1 cellular context compared by ENCODE assay signal in genomic region chr2:170716851-170717598, GRCh38.
A peak's percentile ranks its signal among the peaks of the same experiment; 100 is the strongest.
TF ChIP-seq lines count a peak whose summit lies in the region.

No MANE protein-coding gene starts in this region.

TF ChIP-seq in HepG2, 621 proteins besides CTCF, POLR2A, EP300 and RAD21 (continued from another document and continues in another):
- TF ChIP-seq ELF4 (CRISPR knock-in tag; IDR thresholded peaks at IDR 0.05; ENCODE audit: borderline replicate concordance): no peak
- TF ChIP-seq FOXK2 (IDR thresholded peaks at IDR 0.05): no peak
- TF ChIP-seq, protein P1, sequence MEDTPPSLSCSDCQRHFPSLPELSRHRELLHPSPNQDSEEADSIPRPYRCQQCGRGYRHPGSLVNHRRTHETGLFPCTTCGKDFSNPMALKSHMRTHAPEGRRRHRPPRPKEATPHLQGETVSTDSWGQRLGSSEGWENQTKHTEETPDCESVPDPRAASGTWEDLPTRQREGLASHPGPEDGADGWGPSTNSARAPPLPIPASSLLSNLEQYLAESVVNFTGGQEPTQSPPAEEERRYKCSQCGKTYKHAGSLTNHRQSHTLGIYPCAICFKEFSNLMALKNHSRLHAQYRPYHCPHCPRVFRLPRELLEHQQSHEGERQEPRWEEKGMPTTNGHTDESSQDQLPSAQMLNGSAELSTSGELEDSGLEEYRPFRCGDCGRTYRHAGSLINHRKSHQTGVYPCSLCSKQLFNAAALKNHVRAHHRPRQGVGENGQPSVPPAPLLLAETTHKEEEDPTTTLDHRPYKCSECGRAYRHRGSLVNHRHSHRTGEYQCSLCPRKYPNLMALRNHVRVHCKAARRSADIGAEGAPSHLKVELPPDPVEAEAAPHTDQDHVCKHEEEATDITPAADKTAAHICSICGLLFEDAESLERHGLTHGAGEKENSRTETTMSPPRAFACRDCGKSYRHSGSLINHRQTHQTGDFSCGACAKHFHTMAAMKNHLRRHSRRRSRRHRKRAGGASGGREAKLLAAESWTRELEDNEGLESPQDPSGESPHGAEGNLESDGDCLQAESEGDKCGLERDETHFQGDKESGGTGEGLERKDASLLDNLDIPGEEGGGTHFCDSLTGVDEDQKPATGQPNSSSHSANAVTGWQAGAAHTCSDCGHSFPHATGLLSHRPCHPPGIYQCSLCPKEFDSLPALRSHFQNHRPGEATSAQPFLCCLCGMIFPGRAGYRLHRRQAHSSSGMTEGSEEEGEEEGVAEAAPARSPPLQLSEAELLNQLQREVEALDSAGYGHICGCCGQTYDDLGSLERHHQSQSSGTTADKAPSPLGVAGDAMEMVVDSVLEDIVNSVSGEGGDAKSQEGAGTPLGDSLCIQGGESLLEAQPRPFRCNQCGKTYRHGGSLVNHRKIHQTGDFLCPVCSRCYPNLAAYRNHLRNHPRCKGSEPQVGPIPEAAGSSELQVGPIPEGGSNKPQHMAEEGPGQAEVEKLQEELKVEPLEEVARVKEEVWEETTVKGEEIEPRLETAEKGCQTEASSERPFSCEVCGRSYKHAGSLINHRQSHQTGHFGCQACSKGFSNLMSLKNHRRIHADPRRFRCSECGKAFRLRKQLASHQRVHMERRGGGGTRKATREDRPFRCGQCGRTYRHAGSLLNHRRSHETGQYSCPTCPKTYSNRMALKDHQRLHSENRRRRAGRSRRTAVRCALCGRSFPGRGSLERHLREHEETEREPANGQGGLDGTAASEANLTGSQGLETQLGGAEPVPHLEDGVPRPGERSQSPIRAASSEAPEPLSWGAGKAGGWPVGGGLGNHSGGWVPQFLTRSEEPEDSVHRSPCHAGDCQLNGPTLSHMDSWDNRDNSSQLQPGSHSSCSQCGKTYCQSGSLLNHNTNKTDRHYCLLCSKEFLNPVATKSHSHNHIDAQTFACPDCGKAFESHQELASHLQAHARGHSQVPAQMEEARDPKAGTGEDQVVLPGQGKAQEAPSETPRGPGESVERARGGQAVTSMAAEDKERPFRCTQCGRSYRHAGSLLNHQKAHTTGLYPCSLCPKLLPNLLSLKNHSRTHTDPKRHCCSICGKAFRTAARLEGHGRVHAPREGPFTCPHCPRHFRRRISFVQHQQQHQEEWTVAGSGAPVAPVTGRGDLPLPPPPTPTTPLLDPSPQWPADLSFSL (CRISPR knock-in tag; IDR thresholded peaks at IDR 0.05): no peak
- peak; percentile 29 for TF ChIP-seq JARID2 (CRISPR knock-in tag; IDR thresholded peaks at IDR 0.05; ENCODE audit: insufficient replicate concordance)
- TF ChIP-seq SMAD1 (CRISPR knock-in tag; IDR thresholded peaks at IDR 0.05; ENCODE audit: borderline replicate concordance, low read depth): peak; percentile 89
- no peak; the same call in 1 of the 2 replicates for TF ChIP-seq KDM5A (IDR thresholded peaks at IDR 0.05; ENCODE audit: borderline replicate concordance, low read length)
- peak; percentile 41; the same call in 1 of the 2 replicates for TF ChIP-seq ZZZ3 (CRISPR knock-in tag; IDR thresholded peaks at IDR 0.05; ENCODE audit: borderline replicate concordance)
- TF ChIP-seq, protein P2, sequence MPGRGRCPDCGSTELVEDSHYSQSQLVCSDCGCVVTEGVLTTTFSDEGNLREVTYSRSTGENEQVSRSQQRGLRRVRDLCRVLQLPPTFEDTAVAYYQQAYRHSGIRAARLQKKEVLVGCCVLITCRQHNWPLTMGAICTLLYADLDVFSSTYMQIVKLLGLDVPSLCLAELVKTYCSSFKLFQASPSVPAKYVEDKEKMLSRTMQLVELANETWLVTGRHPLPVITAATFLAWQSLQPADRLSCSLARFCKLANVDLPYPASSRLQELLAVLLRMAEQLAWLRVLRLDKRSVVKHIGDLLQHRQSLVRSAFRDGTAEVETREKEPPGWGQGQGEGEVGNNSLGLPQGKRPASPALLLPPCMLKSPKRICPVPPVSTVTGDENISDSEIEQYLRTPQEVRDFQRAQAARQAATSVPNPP (CRISPR knock-in tag; IDR thresholded peaks at IDR 0.05): peak; percentile 10; the same call in 1 of the 2 replicates
- TF ChIP-seq, protein P3, sequence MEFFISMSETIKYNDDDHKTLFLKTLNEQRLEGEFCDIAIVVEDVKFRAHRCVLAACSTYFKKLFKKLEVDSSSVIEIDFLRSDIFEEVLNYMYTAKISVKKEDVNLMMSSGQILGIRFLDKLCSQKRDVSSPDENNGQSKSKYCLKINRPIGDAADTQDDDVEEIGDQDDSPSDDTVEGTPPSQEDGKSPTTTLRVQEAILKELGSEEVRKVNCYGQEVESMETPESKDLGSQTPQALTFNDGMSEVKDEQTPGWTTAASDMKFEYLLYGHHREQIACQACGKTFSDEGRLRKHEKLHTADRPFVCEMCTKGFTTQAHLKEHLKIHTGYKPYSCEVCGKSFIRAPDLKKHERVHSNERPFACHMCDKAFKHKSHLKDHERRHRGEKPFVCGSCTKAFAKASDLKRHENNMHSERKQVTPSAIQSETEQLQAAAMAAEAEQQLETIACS (CRISPR knock-in tag; IDR thresholded peaks at IDR 0.05): peak; percentile 27; the same call in 1 of the 2 replicates
- TF ChIP-seq ZNF768 (CRISPR knock-in tag; IDR thresholded peaks at IDR 0.05): peak; percentile 81
- no peak for TF ChIP-seq ZHX1 (CRISPR knock-in tag; IDR thresholded peaks at IDR 0.05; ENCODE audit: low read depth)
- TF ChIP-seq ZNF468 (CRISPR knock-in tag; IDR thresholded peaks at IDR 0.05): 0 out of 2 replicates have a peak, but pooled peaks have one; percentile 39
- no peak for TF ChIP-seq NFE2 (CRISPR knock-in tag; IDR thresholded peaks at IDR 0.05)
- no peak; the same call in none of the 2 replicates for TF ChIP-seq ZNF776 (CRISPR knock-in tag; IDR thresholded peaks at IDR 0.05)
- TF ChIP-seq ZNF136 (CRISPR knock-in tag; IDR thresholded peaks at IDR 0.05; ENCODE audit: low read depth): peak; percentile 38; the same call in 1 of the 2 replicates
- peak; percentile 73; the same call in 1 of the 2 replicates for TF ChIP-seq NFKBIZ (CRISPR knock-in tag; IDR thresholded peaks at IDR 0.05)
- no peak for TF ChIP-seq TRIM24 (CRISPR knock-in tag; IDR thresholded peaks at IDR 0.05)
- peak; percentile 82; the same call in 1 of the 2 replicates for TF ChIP-seq ZMAT3 (CRISPR knock-in tag; conservative IDR thresholded peaks at IDR 0.05)
- peak; percentile 95 for TF ChIP-seq ZNF780A (CRISPR knock-in tag; IDR thresholded peaks at IDR 0.05)
- no peak for TF ChIP-seq ZNF564 (CRISPR knock-in tag; IDR thresholded peaks at IDR 0.05)
- TF ChIP-seq NFRKB (IDR thresholded peaks at IDR 0.05): no peak
- TF ChIP-seq, protein P4, sequence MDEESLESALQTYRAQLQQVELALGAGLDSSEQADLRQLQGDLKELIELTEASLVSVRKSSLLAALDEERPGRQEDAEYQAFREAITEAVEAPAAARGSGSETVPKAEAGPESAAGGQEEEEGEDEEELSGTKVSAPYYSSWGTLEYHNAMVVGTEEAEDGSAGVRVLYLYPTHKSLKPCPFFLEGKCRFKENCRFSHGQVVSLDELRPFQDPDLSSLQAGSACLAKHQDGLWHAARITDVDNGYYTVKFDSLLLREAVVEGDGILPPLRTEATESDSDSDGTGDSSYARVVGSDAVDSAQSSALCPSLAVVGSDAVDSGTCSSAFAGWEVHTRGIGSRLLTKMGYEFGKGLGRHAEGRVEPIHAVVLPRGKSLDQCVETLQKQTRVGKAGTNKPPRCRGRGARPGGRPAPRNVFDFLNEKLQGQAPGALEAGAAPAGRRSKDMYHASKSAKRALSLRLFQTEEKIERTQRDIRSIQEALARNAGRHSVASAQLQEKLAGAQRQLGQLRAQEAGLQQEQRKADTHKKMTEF (CRISPR knock-in tag; IDR thresholded peaks at IDR 0.05): peak; percentile 91
- 0 out of 2 replicates have a peak, but pooled peaks have one; percentile 18 for TF ChIP-seq NCOA5 (CRISPR knock-in tag; IDR thresholded peaks at IDR 0.05)
- TF ChIP-seq, protein P5, sequence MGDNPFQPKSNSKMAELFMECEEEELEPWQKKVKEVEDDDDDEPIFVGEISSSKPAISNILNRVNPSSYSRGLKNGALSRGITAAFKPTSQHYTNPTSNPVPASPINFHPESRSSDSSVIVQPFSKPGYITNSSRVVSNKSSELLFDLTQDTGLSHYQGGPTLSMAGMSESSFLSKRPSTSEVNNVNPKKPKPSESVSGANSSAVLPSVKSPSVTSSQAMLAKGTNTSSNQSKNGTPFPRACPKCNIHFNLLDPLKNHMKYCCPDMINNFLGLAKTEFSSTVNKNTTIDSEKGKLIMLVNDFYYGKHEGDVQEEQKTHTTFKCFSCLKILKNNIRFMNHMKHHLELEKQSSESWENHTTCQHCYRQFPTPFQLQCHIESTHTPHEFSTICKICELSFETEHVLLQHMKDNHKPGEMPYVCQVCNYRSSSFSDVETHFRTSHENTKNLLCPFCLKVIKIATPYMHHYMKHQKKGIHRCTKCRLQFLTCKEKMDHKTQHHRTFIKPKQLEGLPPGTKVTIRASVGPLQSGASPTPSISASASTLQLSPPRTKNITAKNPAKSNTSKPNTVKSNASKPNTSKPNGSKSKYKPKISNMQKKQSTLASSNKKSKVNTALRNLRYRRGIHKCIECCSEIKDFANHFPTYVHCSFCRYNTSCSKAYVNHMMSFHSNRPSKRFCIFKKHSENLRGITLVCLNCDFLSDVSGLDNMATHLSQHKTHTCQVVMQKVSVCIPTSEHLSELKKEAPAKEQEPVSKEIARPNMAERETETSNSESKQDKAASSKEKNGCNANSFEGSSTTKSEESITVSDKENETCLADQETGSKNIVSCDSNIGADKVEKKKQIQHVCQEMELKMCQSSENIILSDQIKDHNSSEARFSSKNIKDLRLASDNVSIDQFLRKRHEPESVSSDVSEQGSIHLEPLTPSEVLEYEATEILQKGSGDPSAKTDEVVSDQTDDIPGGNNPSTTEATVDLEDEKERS (CRISPR knock-in tag; IDR thresholded peaks at IDR 0.05): peak; percentile 82; the same call in 1 of the 2 replicates
- TF ChIP-seq HCFC1 (IDR thresholded peaks at IDR 0.05; ENCODE audit: low read depth, low read length): 0 out of 2 replicates have a peak, but pooled peaks have one; percentile 7
- no peak; the same call in none of the 2 replicates for TF ChIP-seq AHR (CRISPR knock-in tag; IDR thresholded peaks at IDR 0.05)
- peak; percentile 50; the same call in 1 of the 2 replicates for TF ChIP-seq ZNF558 (CRISPR knock-in tag; IDR thresholded peaks at IDR 0.05; ENCODE audit: borderline replicate concordance)
- no peak for TF ChIP-seq GMEB2 (CRISPR knock-in tag; IDR thresholded peaks at IDR 0.05; ENCODE audit: low read depth)
- TF ChIP-seq, protein P6, sequence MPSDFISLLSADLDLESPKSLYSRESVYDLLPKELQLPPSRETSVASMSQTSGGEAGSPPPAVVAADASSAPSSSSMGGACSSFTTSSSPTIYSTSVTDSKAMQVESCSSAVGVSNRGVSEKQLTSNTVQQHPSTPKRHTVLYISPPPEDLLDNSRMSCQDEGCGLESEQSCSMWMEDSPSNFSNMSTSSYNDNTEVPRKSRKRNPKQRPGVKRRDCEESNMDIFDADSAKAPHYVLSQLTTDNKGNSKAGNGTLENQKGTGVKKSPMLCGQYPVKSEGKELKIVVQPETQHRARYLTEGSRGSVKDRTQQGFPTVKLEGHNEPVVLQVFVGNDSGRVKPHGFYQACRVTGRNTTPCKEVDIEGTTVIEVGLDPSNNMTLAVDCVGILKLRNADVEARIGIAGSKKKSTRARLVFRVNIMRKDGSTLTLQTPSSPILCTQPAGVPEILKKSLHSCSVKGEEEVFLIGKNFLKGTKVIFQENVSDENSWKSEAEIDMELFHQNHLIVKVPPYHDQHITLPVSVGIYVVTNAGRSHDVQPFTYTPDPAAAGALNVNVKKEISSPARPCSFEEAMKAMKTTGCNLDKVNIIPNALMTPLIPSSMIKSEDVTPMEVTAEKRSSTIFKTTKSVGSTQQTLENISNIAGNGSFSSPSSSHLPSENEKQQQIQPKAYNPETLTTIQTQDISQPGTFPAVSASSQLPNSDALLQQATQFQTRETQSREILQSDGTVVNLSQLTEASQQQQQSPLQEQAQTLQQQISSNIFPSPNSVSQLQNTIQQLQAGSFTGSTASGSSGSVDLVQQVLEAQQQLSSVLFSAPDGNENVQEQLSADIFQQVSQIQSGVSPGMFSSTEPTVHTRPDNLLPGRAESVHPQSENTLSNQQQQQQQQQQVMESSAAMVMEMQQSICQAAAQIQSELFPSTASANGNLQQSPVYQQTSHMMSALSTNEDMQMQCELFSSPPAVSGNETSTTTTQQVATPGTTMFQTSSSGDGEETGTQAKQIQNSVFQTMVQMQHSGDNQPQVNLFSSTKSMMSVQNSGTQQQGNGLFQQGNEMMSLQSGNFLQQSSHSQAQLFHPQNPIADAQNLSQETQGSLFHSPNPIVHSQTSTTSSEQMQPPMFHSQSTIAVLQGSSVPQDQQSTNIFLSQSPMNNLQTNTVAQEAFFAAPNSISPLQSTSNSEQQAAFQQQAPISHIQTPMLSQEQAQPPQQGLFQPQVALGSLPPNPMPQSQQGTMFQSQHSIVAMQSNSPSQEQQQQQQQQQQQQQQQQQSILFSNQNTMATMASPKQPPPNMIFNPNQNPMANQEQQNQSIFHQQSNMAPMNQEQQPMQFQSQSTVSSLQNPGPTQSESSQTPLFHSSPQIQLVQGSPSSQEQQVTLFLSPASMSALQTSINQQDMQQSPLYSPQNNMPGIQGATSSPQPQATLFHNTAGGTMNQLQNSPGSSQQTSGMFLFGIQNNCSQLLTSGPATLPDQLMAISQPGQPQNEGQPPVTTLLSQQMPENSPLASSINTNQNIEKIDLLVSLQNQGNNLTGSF (CRISPR knock-in tag; IDR thresholded peaks at IDR 0.05): peak; percentile 91
